Comparison of ENCODE assay signal across 8 cellular contexts in the genomic region with DNA sequence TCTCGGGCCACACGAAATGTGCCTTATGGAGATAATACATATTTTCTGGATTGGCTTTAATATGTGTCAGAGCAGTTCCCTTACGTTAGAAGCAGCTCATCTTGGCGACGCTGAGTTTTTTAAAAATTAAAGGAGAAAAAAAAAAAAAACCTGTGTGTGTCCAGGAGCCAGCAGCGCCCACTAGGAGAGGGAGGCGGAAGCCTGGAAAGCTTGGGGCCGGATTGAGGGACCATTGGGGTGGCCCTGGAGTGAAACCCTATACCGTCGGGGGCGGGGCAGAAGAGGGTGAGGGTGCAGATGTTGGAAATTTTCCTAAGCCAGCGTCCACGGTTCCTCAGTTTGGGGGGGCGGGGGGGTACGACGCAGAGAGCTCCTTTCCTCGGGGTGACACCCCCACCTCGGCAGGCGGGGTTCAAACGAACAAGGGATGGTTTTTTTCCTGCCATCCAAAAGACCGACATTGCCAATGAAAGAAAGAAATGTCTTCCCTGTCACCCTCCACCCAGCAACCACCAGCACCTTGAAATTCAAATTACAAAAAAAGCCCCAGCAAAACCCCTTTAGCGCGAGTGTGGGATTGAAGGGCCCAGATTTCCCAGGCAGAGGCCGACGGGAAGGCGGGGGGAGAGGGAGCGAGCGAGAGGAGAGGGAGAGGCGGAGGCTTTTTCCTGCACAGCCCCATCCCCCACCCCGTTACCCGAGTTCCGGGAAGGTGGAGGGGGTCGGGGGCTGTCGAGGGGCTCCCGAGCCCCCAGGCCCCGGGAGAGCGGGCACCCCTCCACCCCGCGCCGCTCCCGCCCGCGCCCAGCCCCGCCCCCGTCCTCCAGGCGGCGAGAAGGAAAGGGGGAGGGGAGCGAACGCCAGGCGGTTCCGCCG. TPM values are rescaled to one million over a fixed set of nuclear protein-coding genes. Genes with fewer than 3 reads are reported as not detected.
DNase-seq lines count a peak whose midpoint lies in the region; ATAC-seq and TF ChIP-seq lines count a peak whose summit lies in the region.

No MANE protein-coding gene starts in this region.

- peak overlapping the region; percentile 93 for H2AFZ ChIP-seq in IMR-90 (replicated peaks; ENCODE audit: low read length, poor library complexity)
- H2AFZ ChIP-seq in SK-N-SH (ENCODE audit: low read depth), result no peak overlapping the region

- peak overlapping the region; percentile 52 for H2BK5ac ChIP-seq in IMR-90 (ENCODE audit: low read depth, low read length, poor library complexity, severe bottlenecking)

- H3K79me2 ChIP-seq in SK-N-SH (ENCODE audit: insufficient read depth), result peaks cover 47% of the 10 kb centered on the region

- no peaks in the 10 kb centered on the region for H3K9me1 ChIP-seq in IMR-90 (ENCODE audit: insufficient read depth, low read length)

- no peak for TF ChIP-seq EP300 in SK-N-SH (IDR thresholded peaks at IDR 0.05; ENCODE audit: borderline replicate concordance in 1 of 2, low read depth in 1 of 2, low read length in 1 of 2)

- H2AK9ac ChIP-seq in IMR-90 (replicated peaks; ENCODE audit: low read depth, low read length, poor library complexity), result peak overlapping the region; percentile 99

- peaks cover 13% of the 10 kb centered on the region; the same call in 1 of the 2 replicates for H4K20me1 ChIP-seq in IMR-90 (ENCODE audit: insufficient read depth, low read length)
- peaks cover 28% of the 10 kb centered on the region for H4K20me1 ChIP-seq in SK-N-SH (ENCODE audit: insufficient read depth)

- peak overlapping the region; percentile 61 for H3K27ac ChIP-seq in IMR-90 (ENCODE audit: insufficient read depth, low read length)
- peak overlapping the region; percentile 78 to 90; a peak in 3 of 4 replicates for H3K27ac ChIP-seq in SK-N-SH (ENCODE audit: low read depth in 2 of 2, low read length in 1 of 2)
- H3K27ac ChIP-seq in temporal lobe (ENCODE audit: low read depth, low read length), result peak overlapping the region; percentile 85

- no peak for TF ChIP-seq POLR2A in IMR-90 (IDR thresholded peaks at IDR 0.05; ENCODE audit: low read depth, low read length)

- no peak overlapping the region for H2BK20ac ChIP-seq in IMR-90 (ENCODE audit: low read depth, low read length)

- H4K8ac ChIP-seq in IMR-90 (ENCODE audit: low read depth in 2 of 2, low read length in 2 of 2), result peak overlapping the region in 1 of 2 experiments; percentile 72; a peak in 2 of 4 replicates

- BruUV-seq in IMR-90 (replicated peaks; lab: Mats Ljungman, UMichigan), result no TSS peak

- H3K18ac ChIP-seq in IMR-90 (ENCODE audit: low read depth, low read length), result peak overlapping the region; percentile 68; the same call in 1 of the 2 replicates

- H3K9ac ChIP-seq in IMR-90 (ENCODE audit: low read depth, low read length) (peak overlapping the region; percentile 88), SK-N-SH (peak overlapping the region; percentile 92)

- H3K4ac ChIP-seq in IMR-90 (ENCODE audit: low read depth, low read length), result peak overlapping the region; percentile 63

- H3K27me3 ChIP-seq in IMR-90 (ENCODE audit: control insufficient read depth, insufficient read depth, low read length), result no peaks in the 10 kb centered on the region
- H3K27me3 ChIP-seq in SK-N-SH (ENCODE audit: insufficient read depth), result no peaks in the 10 kb centered on the region; the same call in 1 of the 2 replicates

- H3K9me2 ChIP-seq in SK-N-SH, result no peaks in the 10 kb centered on the region

- H3K14ac ChIP-seq in IMR-90 (replicated peaks; ENCODE audit: low read depth, low read length), result no peak overlapping the region; the same call in 1 of the 2 replicates

- in situ Hi-C loops in IMR-90 (cut with MboI; ENCODE audit: low sequenced_read_pairs), result no loop called here

- CTCF ChIA-PET in IMR-90 (lab: Yijun Ruan, JAX) (interaction anchor here (0.6 to 0.7 kb wide), 3 partner anchors 20 to 115 kb away, joined by 3 to 6 read pairs (median 4); no protein-coding TSS in a partner anchor), SK-N-SH (lab: Yijun Ruan, JAX) (interaction anchor here (0.6 to 1.0 kb wide), 2 partner anchors 18 to 41 kb away, joined by 3 read pairs; a partner anchor contains a TSS)

- no peak overlapping the region; the same call in 2 of the 3 replicates for H2BK15ac ChIP-seq in IMR-90 (ENCODE audit: low read depth, low read length)

- H3K9me3 ChIP-seq in IMR-90 (ENCODE audit: control insufficient read depth, insufficient read depth, low read length), result no peaks in the 10 kb centered on the region
- H3K9me3 ChIP-seq in SK-N-SH, result no peaks in the 10 kb centered on the region

- H4K5ac ChIP-seq in IMR-90 (ENCODE audit: low read depth, low read length), result no peak overlapping the region; the same call in 1 of the 2 replicates

- H3K36me3 ChIP-seq in IMR-90 (ENCODE audit: control insufficient read depth, insufficient read depth, low read length) (no peaks in the 10 kb centered on the region), SK-N-SH (replicated peaks in 1 of 2; ENCODE audit: control insufficient read depth in 1 of 2, insufficient read depth in 2 of 2, low read length in 1 of 2) (peaks cover 0 to 1% of the 10 kb centered on the region in 2 experiments)

- peak overlapping the region; percentile 69 for H3K4me2 ChIP-seq in IMR-90 (ENCODE audit: low read depth, low read length)
- peak overlapping the region; percentile 74 for H3K4me2 ChIP-seq in SK-N-SH

- peak overlapping the region; percentile 38; the same call in 1 of the 2 replicates for H4K91ac ChIP-seq in IMR-90 (ENCODE audit: insufficient read depth, low read depth, low read length)

- H3K4me3 Mint-ChIP-seq in effector memory CD8-positive, alpha-beta T cell, result peak overlapping the region; percentile 83 to 85

- H3K23ac ChIP-seq in IMR-90 (ENCODE audit: low read depth, low read length), result no peak overlapping the region

- H3K9me3 Mint-ChIP-seq in effector memory CD8-positive, alpha-beta T cell, result no peaks in the 10 kb centered on the region

- ATAC-seq in IMR-90 (ENCODE audit: low read depth) (peak; percentile 73), GM21515 (IDR thresholded peaks at IDR 0.05; ENCODE audit: unreplicated experiment) (no peak), HG03439 (IDR thresholded peaks at IDR 0.05; ENCODE audit: unreplicated experiment) (no peak)
- no peak for ATAC-seq in effector memory CD8-positive, alpha-beta T cell (replicated peaks)

- peak overlapping the region; percentile 50; the same call in 1 of the 2 replicates for H3K56ac ChIP-seq in IMR-90 (ENCODE audit: extremely low read depth, insufficient read depth, low read length)

- H3F3A ChIP-seq in SK-N-SH (replicated peaks; ENCODE audit: insufficient read depth), result peaks cover 20% of the 10 kb centered on the region

- no peaks in the 10 kb centered on the region for H3K36me3 Mint-ChIP-seq in effector memory CD8-positive, alpha-beta T cell (ENCODE audit: insufficient read depth)

- intact Hi-C loops in IMR-90 (cut with micrococcal nuclease), result no loop called here

- H2BK120ac ChIP-seq in IMR-90 (ENCODE audit: low read depth, low read length), result no peak overlapping the region

- DNase-seq in DMS114 treated with DMSO at 0.1 percent for 48 hours (lab: John Stamatoyannopoulos, UW; ENCODE audit: unreplicated experiment), result peak; percentile 9
- DNase-seq in IMR-90, result peak; percentile 54
- peak; percentile 78 for DNase-seq in SK-N-SH
- no peak for DNase-seq in effector memory CD8-positive, alpha-beta T cell
- DNase-seq in lung microvascular endothelial cell (ENCODE audit: low read depth in 2 of 2), result peak; percentile 46 to 50

- 20% methylated on average over 3 of the region's 52 CpGs; no CpG with 5 or more reads in 1 of the 2 experiments for WGBS in IMR-90 (ENCODE audit: extremely low coverage in 2 of 2, insufficient read length in 1 of 2), 2 experiments
- WGBS in SK-N-SH (ENCODE audit: low lambda C conversion rate), result 15% methylated on average over 32 of the region's 52 CpGs

- POLR2A ChIA-PET in IMR-90 (lab: Charles Lee; ENCODE audit: unreplicated experiment), result interaction anchor here (0.7 to 1.0 kb wide), 2 partner anchors 13 to 55 kb away, joined by 3 to 6 read pairs; no protein-coding TSS in a partner anchor
- POLR2A ChIA-PET in SK-N-SH (lab: Yijun Ruan, JAX), result no interaction called here

- H3K27ac Mint-ChIP-seq in effector memory CD8-positive, alpha-beta T cell, result no peak overlapping the region

- peaks cover 0 to 5% of the 10 kb centered on the region in 2 experiments; a peak in 2 of 4 replicates for H3K79me1 ChIP-seq in IMR-90 (ENCODE audit: low read depth in 1 of 2, low read length in 2 of 2)

- H3K4me1 Mint-ChIP-seq in effector memory CD8-positive, alpha-beta T cell (ENCODE audit: low read depth in 2 of 2), result peaks cover 5 to 9% of the 10 kb centered on the region in 2 donors

- H3K4me1 ChIP-seq in IMR-90 (ENCODE audit: control insufficient read depth, insufficient read depth, low read length) (no peaks in the 10 kb centered on the region), SK-N-SH (ENCODE audit: control insufficient read depth in 1 of 2, insufficient read depth in 2 of 2, low read depth in 1 of 2, low read length in 1 of 2) (no peaks in the 10 kb centered on the region; a peak in 2 of 4 replicates)

- dilution Hi-C loops in IMR-90 (cut with HindIII; ENCODE audit: low sequenced_read_pairs, unreplicated experiment), result no loop called here

- peaks cover 0 to 15% of the 10 kb centered on the region in 2 donors for H3K27me3 Mint-ChIP-seq in effector memory CD8-positive, alpha-beta T cell

- H3K4me3 ChIP-seq in IMR-90 (ENCODE audit: insufficient read depth, low read depth, low read length), result peak overlapping the region; percentile 75
- peak overlapping the region; percentile 60 to 74 for H3K4me3 ChIP-seq in SK-N-SH (ENCODE audit: low read depth in 2 of 2, low read length in 1 of 2)

- 0 out of 2 replicates have a peak overlapping the region, but pooled peaks have one; percentile 18 for H2AK5ac ChIP-seq in IMR-90 (ENCODE audit: low read depth, low read length)

- no peak for TF ChIP-seq RAD21 in IMR-90 (IDR thresholded peaks at IDR 0.05; ENCODE audit: low read length)
- no peak for TF ChIP-seq RAD21 in SK-N-SH (IDR thresholded peaks at IDR 0.05; ENCODE audit: low read length)

- 0 out of 2 replicates have a peak, but pooled peaks have one; percentile 18 for TF ChIP-seq CTCF in IMR-90 (conservative IDR thresholded peaks at IDR 0.05; ENCODE audit: low read depth, low read length)
- TF ChIP-seq CTCF in SK-N-SH (IDR thresholded peaks at IDR 0.05), result peak; percentile 33; the same call in 1 of the 2 replicates

RNA-seq across cellular contexts. Expression of a gene that starts 0.9 kb away (rescaled TPM):
- 31.0 and 71.4 TPM in 2 replicates for total RNA-seq in IMR-90 (2012; rRNA removed)
- 24.5 and 32.8 TPM in 2 replicates for polyA plus RNA-seq in IMR-90 (2012; rRNA removed)
- polyA plus RNA-seq in IMR-90 (2012; cell fraction: cytosol; rRNA removed), result 6.7 and 8.9 TPM in 2 replicates
- 3.7 and 16.1 TPM in 2 replicates for polyA plus RNA-seq in IMR-90 (2012; cell fraction: nucleus; rRNA removed; ENCODE audit: low replicate concordance)
- 17.1 and 23.5 TPM in 2 replicates for polyA plus RNA-seq in SK-N-SH (2012; rRNA removed)
- polyA plus RNA-seq in SK-N-SH (2012; cell fraction: cytosol; rRNA removed), result 32.2 and 42.3 TPM in 2 replicates
- polyA plus RNA-seq in SK-N-SH (2012; cell fraction: nucleus; rRNA removed), result 9.8 and 19.4 TPM in 2 replicates
- 18.3 and 22.6 TPM in 2 replicates for total RNA-seq in lung microvascular endothelial cell
- 69.1 TPM for total RNA-seq in temporal lobe

RNA-seq across cellular contexts. Expression of a gene that starts 17.6 kb away (rescaled TPM):
- 18.9 and 20.6 TPM in 2 replicates for total RNA-seq in IMR-90 (2012; rRNA removed)
- polyA plus RNA-seq in IMR-90 (2012; rRNA removed), result 16.3 and 19.4 TPM in 2 replicates
- polyA plus RNA-seq in IMR-90 (2012; cell fraction: cytosol; rRNA removed), result 5.4 and 5.6 TPM in 2 replicates
- polyA plus RNA-seq in IMR-90 (2012; cell fraction: nucleus; rRNA removed; ENCODE audit: low replicate concordance), result 5.1 and 26.5 TPM in 2 replicates
- 18.6 and 23.3 TPM in 2 replicates for polyA plus RNA-seq in SK-N-SH (2012; rRNA removed)
- 22.2 and 23.9 TPM in 2 replicates for polyA plus RNA-seq in SK-N-SH (2012; cell fraction: cytosol; rRNA removed)
- 20.6 and 43.0 TPM in 2 replicates for polyA plus RNA-seq in SK-N-SH (2012; cell fraction: nucleus; rRNA removed)
- 10.0 and 11.9 TPM in 2 replicates for total RNA-seq in lung microvascular endothelial cell
- total RNA-seq in temporal lobe, result 32.5 TPM

Comparison
In these comparisons a context has a peak if more than half of its experiments do, and no peak if none do; other contexts are left out.
1. DNase-seq: peak in DMS114 treated with DMSO at 0.1 percent for 48 hours (single experiment), IMR-90 (single experiment), SK-N-SH (single experiment) and lung microvascular endothelial cell (2 of 2); none in effector memory CD8-positive, alpha-beta T cell (0 of 3).
2. Peak in every context shown above with its lines, with median percentiles within 50 percentile points of each other: H3K27ac ChIP-seq.